Comparison of ENCODE assay signal across 29 cellular contexts in the genomic region with DNA sequence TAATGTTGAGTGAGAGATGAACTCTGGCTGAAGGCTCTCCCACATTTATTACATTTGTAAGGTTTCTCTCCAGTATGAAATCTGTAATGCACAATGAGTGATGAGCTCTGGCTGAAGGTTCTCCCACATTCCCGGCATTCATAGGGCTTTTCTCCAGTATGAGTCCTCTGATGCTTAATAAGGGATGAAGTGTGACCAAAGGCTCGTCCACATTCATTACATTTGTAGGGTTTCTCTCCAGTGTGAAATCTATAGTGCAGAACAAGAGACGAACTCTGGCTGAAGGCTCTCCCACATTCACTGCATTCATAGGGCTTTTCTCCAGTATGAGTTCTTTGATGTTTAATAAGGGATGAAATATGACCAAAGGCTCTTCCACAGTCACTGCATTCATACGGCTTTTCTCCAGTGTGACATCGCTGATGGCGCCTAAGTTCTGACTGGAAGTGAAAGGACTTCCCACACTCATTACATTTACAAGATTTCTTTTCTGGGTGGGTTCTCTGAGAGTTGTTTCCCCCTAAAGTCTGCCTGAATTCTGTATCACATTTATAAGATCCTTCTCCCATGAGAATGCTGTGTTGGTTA. TPM values are rescaled to one million over a fixed set of nuclear protein-coding genes. Genes with fewer than 3 reads are reported as not detected.
DNase-seq lines count a peak whose midpoint lies in the region; ATAC-seq and TF ChIP-seq lines count a peak whose summit lies in the region.
"Had no signal": no experiment of that assay in that cellular context is flagged by ENCODE, and none has a peak within 500 bp of the region (broad histone marks: within the 10 kb centered on the region; RNA-seq: fewer than 3 reads in every experiment).

No MANE protein-coding gene starts in this region.

- H2BK120ac ChIP-seq in mesendoderm (ENCODE audit: low read depth, low read length) = no peak overlapping the region

- in situ Hi-C loops in Caki2 (cut with HindIII; ENCODE audit: low pct_unique_long_range_greater_than_20kb, low sequenced_read_pairs) = no loop called here

- no peak for ATAC-seq in stimulated activated naive CD8-positive, alpha-beta T cell treated with anti-CD3 and anti-CD28 coated beads, Interleukin-15, Interleukin-2, amounts not matched to agents 100 U/mL and 50 U/mL, for 24 hours
- no peak for ATAC-seq in omental fat pad (ENCODE audit: low FRiP score)
- ATAC-seq: activated CD4-positive, alpha-beta T cell treated with anti-CD3 and anti-CD28 coated beads for 36 hours; activated CD8-positive, alpha-beta T cell treated with anti-CD3 and anti-CD28 coated beads for 36 hours; activated T-helper 17 cell treated with anti-CD3 and anti-CD28 coated beads, Interleukin-2, amount 50 U/mL, for 72 hours; GM23338; left ventricle myocardium superior; pancreas had no signal

- no peak overlapping the region for H4K8ac ChIP-seq in mesendoderm (ENCODE audit: low read depth, low read length)

- no peak overlapping the region for H3K56ac ChIP-seq in mesendoderm (ENCODE audit: low read length)

- H3K4me3 ChIP-seq in duodenal mucosa (ENCODE audit: low read depth in 1 of 2, low read length in 2 of 2) (peak overlapping the region; percentile 8 to 20), mesendoderm (ENCODE audit: low read length) (peak overlapping the region; percentile 24)
- H3K4me3 ChIP-seq: GM23338, pancreas, smooth muscle cell, tibial artery had no signal

- H3K27me3 ChIP-seq in duodenal mucosa (ENCODE audit: control insufficient read depth in 1 of 2, insufficient read depth in 2 of 2, low read length in 2 of 2) (no peaks in the 10 kb centered on the region), mesendoderm (ENCODE audit: insufficient read depth, low read length, poor library complexity) (no peaks in the 10 kb centered on the region)
- H3K27me3 ChIP-seq: pancreas, tibial artery had no signal

- H3K36me3 ChIP-seq in duodenal mucosa (ENCODE audit: control insufficient read depth in 1 of 2, insufficient read depth in 2 of 2, low read length in 2 of 2) (peaks cover 52 to 63% of the 10 kb centered on the region in 2 donors), mesendoderm (ENCODE audit: control insufficient read depth, insufficient read depth, low read length) (peaks cover 2% of the 10 kb centered on the region)

- no peaks in the 10 kb centered on the region for H3K79me2 ChIP-seq in mesendoderm (ENCODE audit: control insufficient read depth, insufficient read depth, low read length)

- H3K27ac ChIP-seq in duodenal mucosa (ENCODE audit: low read depth, low read length) = no peak overlapping the region
- H3K27ac ChIP-seq in mesendoderm (ENCODE audit: low read depth, low read length) = no peak overlapping the region
- H3K27ac ChIP-seq: pancreas, tibial artery, VCaP had no signal

- no CpG with 5 or more reads among the region's 6 CpGs for WGBS in mesendoderm (ENCODE audit: extremely low coverage, insufficient coverage, low lambda C conversion rate)

- no peak overlapping the region for H2BK15ac ChIP-seq in mesendoderm (replicated peaks; ENCODE audit: low read depth)

- no peak overlapping the region for H2AK5ac ChIP-seq in mesendoderm (ENCODE audit: low read length)

- no peak overlapping the region for H3K23ac ChIP-seq in mesendoderm (ENCODE audit: low read length)

- H2BK5ac ChIP-seq in mesendoderm (ENCODE audit: low read length) = no peak overlapping the region

- no peaks in the 10 kb centered on the region for H3K79me1 ChIP-seq in mesendoderm (ENCODE audit: low read length)

- H3K4me1 ChIP-seq in duodenal mucosa (ENCODE audit: control insufficient read depth in 1 of 2, insufficient read depth in 2 of 2, low read length in 2 of 2) (no peaks in the 10 kb centered on the region), mesendoderm (ENCODE audit: control insufficient read depth, low read depth, low read length) (no peaks in the 10 kb centered on the region)
- H3K4me1 ChIP-seq: pancreas, tibial artery had no signal

- no peak overlapping the region for H3K4ac ChIP-seq in mesendoderm (ENCODE audit: low read depth, low read length)

- H4K5ac ChIP-seq in mesendoderm (ENCODE audit: low read length) = no peak overlapping the region

- H3K9me3 ChIP-seq in duodenal mucosa (ENCODE audit: control insufficient read depth in 1 of 2, low read length in 2 of 2) = peaks cover 87 to 94% of the 10 kb centered on the region in 2 donors

- TF ChIP-seq CTCF in omental fat pad (IDR thresholded peaks at IDR 0.05) = no peak

- H3K18ac ChIP-seq in mesendoderm (ENCODE audit: low read length) = no peak overlapping the region

- H3K9ac ChIP-seq in duodenal mucosa (ENCODE audit: low read depth in 1 of 2, low read length in 2 of 2) = no peak overlapping the region
- no peak overlapping the region for H3K9ac ChIP-seq in mesendoderm (ENCODE audit: low read length)

- DNase-seq in Caki2 (ENCODE audit: low read depth) = peak; percentile 29
- peak; percentile 9 for DNase-seq in LHCN-M2 (ENCODE audit: low read depth)
- DNase-seq in mesendoderm = peak; percentile 13
- DNase-seq in stimulated activated CD4-positive, alpha-beta T cell treated with anti-CD3 and anti-CD28 coated beads, Interleukin-4, amount 100 ng/mL, for 1 hour = no peak
- DNase-seq in stimulated activated naive CD8-positive, alpha-beta T cell treated with anti-CD3 and anti-CD28 coated beads, Interleukin-15, Interleukin-2, amounts not matched to agents 100 U/mL and 50 U/mL, for 24 hours = no peak
- DNase-seq in omental fat pad (ENCODE audit: low spot score) = no peak
- DNase-seq: activated CD4-positive, alpha-beta T cell treated with anti-CD3 and anti-CD28 coated beads for 36 hours; activated CD8-positive, alpha-beta memory T cell treated with anti-CD3 and anti-CD28 coated beads, Interleukin-2, amount 50 U/mL, for 48 hours; activated CD8-positive, alpha-beta T cell treated with anti-CD3 and anti-CD28 coated beads for 36 hours; activated naive CD4-positive, alpha-beta T cell treated with anti-CD3 and anti-CD28 coated beads, Interleukin-2, amount 50 U/mL, for 16 hours; effector CD8-positive, alpha-beta T cell; erythroblast; foreskin fibroblast; GDM1; KBM-7; left ventricle myocardium superior; NCI-H1092 treated with DMSO at 0.1 percent for 48 hours; NCI-H1694 treated with DMSO at 0.1 percent for 48 hours; NCI-H446 treated with DMSO at 0.1 percent for 48 hours; NCI-H774; nephron progenitor cell; pancreas; T1000; tibial artery had no signal

- H3K4me2 ChIP-seq in mesendoderm (ENCODE audit: low read length) = no peak overlapping the region
- H3K4me2 ChIP-seq: GM23338, smooth muscle cell had no signal

RNA-seq across cellular contexts. Expression of gene ZNF514, which starts 10.2 kb away (rescaled TPM):
- total RNA-seq in Caki2 (2014; rRNA removed; shearing (Covaris generic); ENCODE audit: low replicate concordance) = 14.7 and 18.1 TPM in 2 replicates
- total RNA-seq in LHCN-M2 (2014; rRNA removed) (7.5 and 8.1 TPM in 2 replicates), omental fat pad (10 to 100 TPM; 11.0 to 28.2 (median 11.4) TPM)
- 6.1 TPM for polyA plus RNA-seq in LHCN-M2 (2012)
- polyA plus RNA-seq in mesendoderm (2013, experiment 1 of 2) = 5.6 TPM
- 6.2 TPM for polyA plus RNA-seq in mesendoderm (2013, experiment 2 of 2)

RNA-seq across cellular contexts. Expression of gene ZNF2, which starts 16.1 kb away (rescaled TPM):
- 3.3 and 4.4 TPM in 2 replicates for total RNA-seq in Caki2 (2014; rRNA removed; shearing (Covaris generic); ENCODE audit: low replicate concordance)
- total RNA-seq in LHCN-M2 (2014; rRNA removed) (5.5 and 6.5 TPM in 2 replicates), omental fat pad (1 to 10 TPM; 2.1 to 7.4 (median 2.7) TPM)
- polyA plus RNA-seq in LHCN-M2 (2012) = 3.5 TPM
- 0.73 TPM for polyA plus RNA-seq in mesendoderm (2013, experiment 1 of 2)
- 0.62 TPM for polyA plus RNA-seq in mesendoderm (2013, experiment 2 of 2)

RNA-seq across cellular contexts. Expression of gene MRPS5, which starts 27.9 kb away (rescaled TPM):
- total RNA-seq in Caki2 (2014; rRNA removed; shearing (Covaris generic); ENCODE audit: low replicate concordance) = 104 and 112 TPM in 2 replicates
- total RNA-seq in LHCN-M2 (2014; rRNA removed) (40.5 and 44.8 TPM in 2 replicates), omental fat pad (10 to 100 TPM; 39.4 to 60.6 (median 47.5) TPM)
- 38.6 TPM for polyA plus RNA-seq in LHCN-M2 (2012)
- 46.8 TPM for polyA plus RNA-seq in mesendoderm (2013, experiment 1 of 2)
- 48.4 TPM for polyA plus RNA-seq in mesendoderm (2013, experiment 2 of 2)

RNA-seq across cellular contexts. Expression of gene ZNF892, which starts 57.8 kb away (rescaled TPM):
- 1.4 and 3.2 TPM in 2 replicates for total RNA-seq in Caki2 (2014; rRNA removed; shearing (Covaris generic); ENCODE audit: low replicate concordance)
- total RNA-seq in LHCN-M2 (2014; rRNA removed) (3.4 and 4.6 TPM in 2 replicates), omental fat pad (1 to 10 TPM; 2.9 to 7.9 (median 3.8) TPM)
- polyA plus RNA-seq in LHCN-M2 (2012) = 0.51 TPM
- 2.5 TPM for polyA plus RNA-seq in mesendoderm (2013, experiment 1 of 2)
- 2.5 TPM for polyA plus RNA-seq in mesendoderm (2013, experiment 2 of 2)

Comparison
In these comparisons a context has a peak if more than half of its experiments do, and no peak if none do; other contexts are left out.
1. DNase-seq: peak in Caki2 (single experiment), LHCN-M2 (single experiment) and mesendoderm (single experiment); none in stimulated activated CD4-positive, alpha-beta T cell treated with anti-CD3 and anti-CD28 coated beads, Interleukin-4, amount 100 ng/mL, for 1 hour (single experiment), stimulated activated naive CD8-positive, alpha-beta T cell treated with anti-CD3 and anti-CD28 coated beads, Interleukin-15, Interleukin-2, amounts not matched to agents 100 U/mL and 50 U/mL, for 24 hours (single experiment) and omental fat pad (single experiment).